11 cellular contexts compared by ENCODE assay signal in the genomic region with DNA sequence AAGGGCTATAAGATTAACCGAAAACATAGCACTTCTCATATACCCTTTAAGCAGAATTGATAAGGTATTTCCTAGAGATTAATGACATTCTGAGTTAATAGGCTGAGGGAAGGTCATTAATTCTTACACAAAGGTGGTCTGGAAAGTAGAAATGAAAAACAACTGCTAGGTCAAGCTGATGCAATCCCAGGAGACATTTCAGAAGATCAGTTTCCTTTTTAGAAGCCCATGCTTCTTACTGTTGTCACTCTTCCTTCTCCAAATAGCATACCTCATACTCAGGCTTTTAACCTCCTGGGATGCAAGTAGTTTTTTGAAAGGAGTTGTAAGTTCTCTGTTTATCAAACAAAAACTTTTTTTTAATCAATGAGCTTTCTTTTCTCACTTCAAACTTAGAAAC. TPM values are rescaled to one million over a fixed set of nuclear protein-coding genes. Genes with fewer than 3 reads are reported as not detected.
A peak's percentile ranks its signal among the peaks of the same experiment; 100 is the strongest.
DNase-seq lines count a peak whose midpoint lies in the region; ATAC-seq and TF ChIP-seq lines count a peak whose summit lies in the region.
"Had no signal": no experiment of that assay in that cellular context is flagged by ENCODE, and none has a peak within 500 bp of the region (broad histone marks: within the 10 kb centered on the region; RNA-seq: fewer than 3 reads in every experiment).

No MANE protein-coding gene starts in this region.

- H3K4me2 ChIP-seq in IMR-90 (ENCODE audit: low read depth, low read length): peak overlapping the region; percentile 7; the same call in 1 of the 2 replicates
- no peak overlapping the region for H3K4me2 ChIP-seq in SK-N-SH

- H3K4ac ChIP-seq in IMR-90 (ENCODE audit: low read depth, low read length): peak overlapping the region; percentile 64; the same call in 1 of the 2 replicates

- CTCF ChIA-PET in IMR-90 (lab: Yijun Ruan, JAX) (interaction anchor here (1.2 to 1.3 kb wide), 2 partner anchors 8 to 15 kb away, joined by 3 to 5 read pairs; partner anchors contain the start of gene FILIP1L), SK-N-SH (lab: Yijun Ruan, JAX) (interaction anchor here (0.8 to 2.2 kb wide), 5 partner anchors 33 to 485 kb away, joined by 3 to 7 read pairs (median 3); no protein-coding TSS in a partner anchor)

- no peaks in the 10 kb centered on the region for H3K27me3 ChIP-seq in IMR-90 (ENCODE audit: control insufficient read depth, insufficient read depth, low read length)
- H3K27me3 ChIP-seq in SK-N-SH (ENCODE audit: insufficient read depth): no peaks in the 10 kb centered on the region
- H3K27me3 ChIP-seq: SJSA1, testis had no signal

- H4K8ac ChIP-seq in IMR-90 (ENCODE audit: low read depth in 2 of 2, low read length in 2 of 2): peak overlapping the region; percentile 27 to 83; a peak in 3 of 4 replicates

- BruUV-seq in IMR-90 (replicated peaks; lab: Mats Ljungman, UMichigan): no TSS peak

- in situ Hi-C loops in IMR-90 (cut with MboI; ENCODE audit: low sequenced_read_pairs): no loop called here

- H3K27ac ChIP-seq in IMR-90 (ENCODE audit: insufficient read depth, low read length): peak overlapping the region; percentile 57; the same call in 1 of the 2 replicates
- H3K27ac ChIP-seq in coronary artery: peak overlapping the region; percentile 6 to 71
- H3K27ac ChIP-seq in caudate nucleus (ENCODE audit: low read depth, low read length): no peak overlapping the region
- H3K27ac ChIP-seq in SK-N-SH (ENCODE audit: low read depth in 2 of 2, low read length in 1 of 2): 0 out of 4 replicates have a peak overlapping the region, but pooled peaks of 1 of the 2 experiments have one; percentile 3
- H3K27ac ChIP-seq: SJSA1, testis had no signal

- H3K9me3 ChIP-seq in IMR-90 (ENCODE audit: control insufficient read depth, insufficient read depth, low read length) (no peaks in the 10 kb centered on the region), SK-N-SH (no peaks in the 10 kb centered on the region)
- H3K9me3 ChIP-seq: SJSA1, testis had no signal

- H3K4me3 ChIP-seq in IMR-90 (ENCODE audit: insufficient read depth, low read depth, low read length): no peak overlapping the region
- H3K4me3 ChIP-seq in coronary artery: no peak overlapping the region
- no peak overlapping the region for H3K4me3 ChIP-seq in SK-N-SH (ENCODE audit: low read depth in 2 of 2, low read length in 1 of 2)
- H3K4me3 ChIP-seq: SJSA1, testis had no signal

- H4K5ac ChIP-seq in IMR-90 (ENCODE audit: low read depth, low read length): peak overlapping the region; percentile 66

- dilution Hi-C loops in IMR-90 (cut with HindIII; ENCODE audit: low sequenced_read_pairs, unreplicated experiment): no loop called here

- H2AK5ac ChIP-seq in IMR-90 (ENCODE audit: low read depth, low read length): peak overlapping the region; percentile 13; the same call in 1 of the 2 replicates

- H3K56ac ChIP-seq in IMR-90 (ENCODE audit: extremely low read depth, insufficient read depth, low read length): peak overlapping the region; percentile 34; the same call in 1 of the 2 replicates

- no peaks in the 10 kb centered on the region for H3K9me2 ChIP-seq in SK-N-SH

- H3K18ac ChIP-seq in IMR-90 (ENCODE audit: low read depth, low read length): peak overlapping the region; percentile 93

- no peaks in the 10 kb centered on the region for H3K79me1 ChIP-seq in IMR-90 (ENCODE audit: low read depth in 1 of 2, low read length in 2 of 2)

- peak; percentile 9 for DNase-seq in EL
- peak; percentile 39 for DNase-seq in IMR-90
- no peak for DNase-seq in coronary artery (ENCODE audit: low spot score)
- DNase-seq in caudate nucleus (lab: John Stamatoyannopoulos, UW): no peak
- no peak for DNase-seq in SK-N-SH
- no peak for DNase-seq in stimulated activated CD4-positive, alpha-beta T cell treated with anti-CD3 and anti-CD28 coated beads, Interleukin-4, amount 100 ng/mL, for 24 hours
- DNase-seq: naive thymus-derived CD4-positive, alpha-beta T cell; testis had no signal

- 0 out of 2 replicates have a peak overlapping the region, but pooled peaks have one; percentile 10 for H3K14ac ChIP-seq in IMR-90 (replicated peaks; ENCODE audit: low read depth, low read length)

- peaks cover 26% of the 10 kb centered on the region for H3K4me1 ChIP-seq in IMR-90 (ENCODE audit: control insufficient read depth, insufficient read depth, low read length)
- H3K4me1 ChIP-seq in SK-N-SH (ENCODE audit: control insufficient read depth in 1 of 2, insufficient read depth in 2 of 2, low read depth in 1 of 2, low read length in 1 of 2): peaks cover 0 to 27% of the 10 kb centered on the region in 2 experiments; a peak in 3 of 4 replicates

- peak overlapping the region; percentile 9; the same call in 1 of the 3 replicates for H2BK15ac ChIP-seq in IMR-90 (ENCODE audit: low read depth, low read length)

- no peak for TF ChIP-seq POLR2A in IMR-90 (IDR thresholded peaks at IDR 0.05; ENCODE audit: low read depth, low read length)

- TF ChIP-seq RAD21 in IMR-90 (IDR thresholded peaks at IDR 0.05; ENCODE audit: low read length) (no peak), SK-N-SH (IDR thresholded peaks at IDR 0.05; ENCODE audit: low read length) (no peak)

- H3F3A ChIP-seq in SK-N-SH (replicated peaks; ENCODE audit: insufficient read depth): no peaks in the 10 kb centered on the region

- no peaks in the 10 kb centered on the region for H3K79me2 ChIP-seq in SK-N-SH (ENCODE audit: insufficient read depth)

- peak overlapping the region; percentile 65 for H4K91ac ChIP-seq in IMR-90 (ENCODE audit: insufficient read depth, low read depth, low read length)

- H2BK5ac ChIP-seq in IMR-90 (ENCODE audit: low read depth, low read length, poor library complexity, severe bottlenecking): peak overlapping the region; percentile 50

- H3K9ac ChIP-seq in IMR-90 (ENCODE audit: low read depth, low read length) (no peak overlapping the region), SK-N-SH (no peak overlapping the region)

- TF ChIP-seq CTCF in IMR-90 (conservative IDR thresholded peaks at IDR 0.05; ENCODE audit: low read depth, low read length) (no peak), coronary artery (IDR thresholded peaks at IDR 0.05) (no peak), SK-N-SH (IDR thresholded peaks at IDR 0.05) (no peak)

- TF ChIP-seq EP300 in SK-N-SH (IDR thresholded peaks at IDR 0.05; ENCODE audit: borderline replicate concordance in 1 of 2, low read depth in 1 of 2, low read length in 1 of 2): no peak

- peak overlapping the region; percentile 70; the same call in 1 of the 2 replicates for H3K23ac ChIP-seq in IMR-90 (ENCODE audit: low read depth, low read length)

- H4K20me1 ChIP-seq in IMR-90 (ENCODE audit: insufficient read depth, low read length) (peaks cover 3% of the 10 kb centered on the region; the same call in 1 of the 2 replicates), SK-N-SH (ENCODE audit: insufficient read depth) (no peaks in the 10 kb centered on the region)

- POLR2A ChIA-PET in IMR-90 (lab: Charles Lee; ENCODE audit: unreplicated experiment): no interaction called here
- POLR2A ChIA-PET in SK-N-SH (lab: Yijun Ruan, JAX): no interaction called here

- H2AFZ ChIP-seq in IMR-90 (replicated peaks; ENCODE audit: low read length, poor library complexity): no peak overlapping the region
- no peak overlapping the region; the same call in 1 of the 2 replicates for H2AFZ ChIP-seq in SK-N-SH (ENCODE audit: low read depth)

- no CpG with 5 or more reads among the region's 1 CpG for WGBS in IMR-90 (ENCODE audit: extremely low coverage in 2 of 2, insufficient read length in 1 of 2), 2 experiments
- 90% methylated on average over 1 of the region's 1 CpG for WGBS in SK-N-SH (ENCODE audit: low lambda C conversion rate)

- peak; percentile 42 for ATAC-seq in GM21390 (IDR thresholded peaks at IDR 0.05; ENCODE audit: unreplicated experiment)
- ATAC-seq in IMR-90 (ENCODE audit: low read depth): no peak
- ATAC-seq in GM19452 (IDR thresholded peaks at IDR 0.05; ENCODE audit: unreplicated experiment): no peak
- ATAC-seq: naive thymus-derived CD4-positive, alpha-beta T cell had no signal

- H3K36me3 ChIP-seq in IMR-90 (ENCODE audit: control insufficient read depth, insufficient read depth, low read length) (no peaks in the 10 kb centered on the region), SK-N-SH (replicated peaks in 1 of 2; ENCODE audit: control insufficient read depth in 1 of 2, insufficient read depth in 2 of 2, low read length in 1 of 2) (no peaks in the 10 kb centered on the region)
- H3K36me3 ChIP-seq: SJSA1 had no signal

- H2AK9ac ChIP-seq in IMR-90 (replicated peaks; ENCODE audit: low read depth, low read length, poor library complexity): no peak overlapping the region

- intact Hi-C loops in IMR-90 (cut with micrococcal nuclease): no loop called here

- peaks cover 9% of the 10 kb centered on the region for H3K9me1 ChIP-seq in IMR-90 (ENCODE audit: insufficient read depth, low read length)

- peak overlapping the region; percentile 89 for H2BK120ac ChIP-seq in IMR-90 (ENCODE audit: low read depth, low read length)

- H2BK20ac ChIP-seq in IMR-90 (ENCODE audit: low read depth, low read length): peak overlapping the region; percentile 54; the same call in 1 of the 2 replicates

TF ChIP-seq in IMR-90, 13 proteins besides CTCF, POLR2A, EP300 and RAD21:
- TF ChIP-seq CEBPB (IDR thresholded peaks at IDR 0.05; ENCODE audit: low read depth, low read length) (peak; percentile 62; the same call in 1 of the 2 replicates), SMC3 (IDR thresholded peaks at IDR 0.05; ENCODE audit: low read depth, low read length) (no peak)
TF ChIP-seq in IMR-90: peak in this region for 1.

TF ChIP-seq in SK-N-SH, 30 proteins besides CTCF, POLR2A, EP300 and RAD21 (continues in another document):
- TF ChIP-seq CHD2 (IDR thresholded peaks at IDR 0.05; ENCODE audit: low read length, partially characterized antibody) (no peak), FOSL2 (IDR thresholded peaks at IDR 0.05; ENCODE audit: borderline replicate concordance, low read depth) (no peak), YY1 (IDR thresholded peaks at IDR 0.05; ENCODE audit: low read depth) (no peak)

RNA-seq across cellular contexts. Expression of gene FILIP1L, which starts 8.8 kb away (rescaled TPM):
- total RNA-seq in IMR-90 (2012; rRNA removed): 19.9 and 21.1 TPM in 2 replicates
- polyA plus RNA-seq in IMR-90 (2012; rRNA removed) (11.5 and 14.7 TPM in 2 replicates), SK-N-SH (2012; rRNA removed) (26.8 and 35.9 TPM in 2 replicates)
- 2.5 and 4.3 TPM in 2 replicates for polyA plus RNA-seq in IMR-90 (2012; cell fraction: cytosol; rRNA removed)
- 1.4 and 10.5 TPM in 2 replicates for polyA plus RNA-seq in IMR-90 (2012; cell fraction: nucleus; rRNA removed; ENCODE audit: low replicate concordance)
- polyA plus RNA-seq in SK-N-SH (2012; cell fraction: cytosol; rRNA removed): 32.0 and 36.4 TPM in 2 replicates
- polyA plus RNA-seq in SK-N-SH (2012; cell fraction: nucleus; rRNA removed): 10.0 and 30.0 TPM in 2 replicates

Comparison
In these comparisons a context has a peak if more than half of its experiments do, and no peak if none do; other contexts are left out.
1. DNase-seq: peak in EL (single experiment) and IMR-90 (single experiment); none in coronary artery (single experiment), caudate nucleus (0 of 61), SK-N-SH (single experiment) and stimulated activated CD4-positive, alpha-beta T cell treated with anti-CD3 and anti-CD28 coated beads, Interleukin-4, amount 100 ng/mL, for 24 hours (single experiment).